Comparison of ENCODE assay signal across 8 cellular contexts in genomic region chr2:138247302-138247701, GRCh38.
"Had no signal": no experiment of that assay in that cellular context is flagged by ENCODE, and none has a peak within 500 bp of the region (broad histone marks: within the 10 kb centered on the region; RNA-seq: fewer than 3 reads in every experiment).

No MANE protein-coding gene starts in this region.

- ATAC-seq: GM23338, HepG2 had no signal

- H3K27ac ChIP-seq: HL-60, KMS-11 had no signal

- H3K4me3 Mint-ChIP-seq: GM23338, H9, IgD-negative memory B cell had no signal

- H3K27me3 Mint-ChIP-seq: IgD-negative memory B cell had no signal

- H3K4me1 Mint-ChIP-seq: GM23338, IgD-negative memory B cell had no signal

- H3K27ac Mint-ChIP-seq: GM23338, H9, IgD-negative memory B cell had no signal

- H2AFZ ChIP-seq: GM23338 had no signal

- H3K4me2 ChIP-seq: GM23338, KMS-11 had no signal

- H3K9me3 Mint-ChIP-seq: GM23338, H9, IgD-negative memory B cell had no signal

- DNase-seq: H9, HCEC 1CT, KBM-7 had no signal

- H3K4me3 ChIP-seq: GM23338 had no signal

- H3K9ac ChIP-seq: KMS-11 had no signal
